Comparison of ENCODE assay signal across 8 cellular contexts in genomic region chr2:47058061-47058931, GRCh38.
A peak's percentile ranks its signal among the peaks of the same experiment; 100 is the strongest.
DNase-seq lines count a peak whose midpoint lies in the region; ATAC-seq and TF ChIP-seq lines count a peak whose summit lies in the region.

No MANE protein-coding gene starts in this region.

- peaks cover 0 to 14% (median 0%) of the 10 kb centered on the region in 3 donors for H3K36me3 ChIP-seq in Peyer's patch
- no peaks in the 10 kb centered on the region for H3K36me3 ChIP-seq in gastrocnemius medialis

- ATAC-seq in GM19023 (IDR thresholded peaks at IDR 0.05; ENCODE audit: unreplicated experiment) (peak; percentile 52), gastrocnemius medialis (peak; percentile 48 to 64), HG02571 (IDR thresholded peaks at IDR 0.05; ENCODE audit: unreplicated experiment) (no peak)

- H3K4me1 ChIP-seq in Peyer's patch (peaks cover 0 to 51% (median 21%) of the 10 kb centered on the region in 4 donors), gastrocnemius medialis (peaks cover 77 to 80% of the 10 kb centered on the region in 2 donors)

- intact Hi-C loops in gastrocnemius medialis (cut with DNase I; ENCODE audit: low total_unique reads) = loop anchor here (2.0 kb wide), 1 partner anchor 69 kb away; no protein-coding TSS in a partner anchor

- H3K27ac ChIP-seq in Peyer's patch = peak overlapping the region; percentile 57 to 84 (median 72)
- H3K27ac ChIP-seq in gastrocnemius medialis = peak overlapping the region; percentile 84 to 93 (median 89)

- no peak overlapping the region for H3K4me3 ChIP-seq in Peyer's patch
- H3K4me3 ChIP-seq in fibroblast of villous mesenchyme (ENCODE audit: low read depth, low read length) = no peak overlapping the region
- no peak overlapping the region for H3K4me3 ChIP-seq in gastrocnemius medialis

- TF ChIP-seq POLR2A in Peyer's patch (IDR thresholded peaks at IDR 0.05) (no peak), gastrocnemius medialis (IDR thresholded peaks at IDR 0.05) (no peak)

- H3K27me3 ChIP-seq in Peyer's patch (no peaks in the 10 kb centered on the region), gastrocnemius medialis (no peaks in the 10 kb centered on the region)

- H3K9me3 ChIP-seq in Peyer's patch (no peaks in the 10 kb centered on the region), gastrocnemius medialis (no peaks in the 10 kb centered on the region)

- TF ChIP-seq CTCF in Peyer's patch (IDR thresholded peaks at IDR 0.05) (no peak), fibroblast of villous mesenchyme (IDR thresholded peaks at IDR 0.05; ENCODE audit: insufficient read depth, low read depth, low read length) (no peak), gastrocnemius medialis (IDR thresholded peaks at IDR 0.05 in 4 of 5, conservative IDR thresholded peaks at IDR 0.05 in 1 of 5) (no peak)

- DNase-seq in Peyer's patch (no peak), fibroblast of villous mesenchyme (ENCODE audit: low read depth) (peak; percentile 98), gastrocnemius medialis (peak; percentile 69 to 85), RKO (ENCODE audit: low spot score) (no peak), RPMI8226 (no peak), NCI-H226 (no peak)

- in situ Hi-C loops in gastrocnemius medialis (cut with MboI; ENCODE audit: low sequenced_read_pairs in 4 of 4) = no loop called here

Comparison
In these comparisons a context has a peak if more than half of its experiments do, and no peak if none do; other contexts are left out.
1. DNase-seq: peak in fibroblast of villous mesenchyme (single experiment) and gastrocnemius medialis (2 of 2); none in Peyer's patch (0 of 3), RKO (single experiment), RPMI8226 (single experiment) and NCI-H226 (single experiment).